ENCODE assay signal across 7 cellular contexts in genomic region chr1:115572710-115573109, GRCh38.
"Had no signal": no experiment of that assay in that cellular context is flagged by ENCODE, and none has a peak within 500 bp of the region (broad histone marks: within the 10 kb centered on the region; RNA-seq: fewer than 3 reads in every experiment).

No MANE protein-coding gene starts in this region.

- DNase-seq: GDM1, GF-D8 had no signal

- ATAC-seq: GM12878 had no signal

- FAIRE-seq: G401.6, GM12878, GM12891, GM12892, GM18507 had no signal

- H3K4me3 ChIP-seq: GM12878 had no signal
